In genomic region chr3:59374812-59375211, GRCh38 we compare ENCODE assay signal across 1 cellular context.
TF ChIP-seq lines count a peak whose summit lies in the region.

No MANE protein-coding gene starts in this region.

TF ChIP-seq in WTC11, 78 proteins besides CTCF, POLR2A, EP300 and RAD21 (continued from another document):
- TF ChIP-seq, protein P1, sequence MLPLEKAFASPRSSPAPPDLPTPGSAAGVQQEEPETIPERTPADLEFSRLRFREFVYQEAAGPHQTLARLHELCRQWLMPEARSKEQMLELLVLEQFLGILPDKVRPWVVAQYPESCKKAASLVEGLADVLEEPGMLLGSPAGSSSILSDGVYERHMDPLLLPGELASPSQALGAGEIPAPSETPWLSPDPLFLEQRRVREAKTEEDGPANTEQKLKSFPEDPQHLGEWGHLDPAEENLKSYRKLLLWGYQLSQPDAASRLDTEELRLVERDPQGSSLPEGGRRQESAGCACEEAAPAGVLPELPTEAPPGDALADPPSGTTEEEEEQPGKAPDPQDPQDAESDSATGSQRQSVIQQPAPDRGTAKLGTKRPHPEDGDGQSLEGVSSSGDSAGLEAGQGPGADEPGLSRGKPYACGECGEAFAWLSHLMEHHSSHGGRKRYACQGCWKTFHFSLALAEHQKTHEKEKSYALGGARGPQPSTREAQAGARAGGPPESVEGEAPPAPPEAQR (CRISPR knock-in tag; IDR thresholded peaks at IDR 0.05), result no peak
- TF ChIP-seq, protein P2, sequence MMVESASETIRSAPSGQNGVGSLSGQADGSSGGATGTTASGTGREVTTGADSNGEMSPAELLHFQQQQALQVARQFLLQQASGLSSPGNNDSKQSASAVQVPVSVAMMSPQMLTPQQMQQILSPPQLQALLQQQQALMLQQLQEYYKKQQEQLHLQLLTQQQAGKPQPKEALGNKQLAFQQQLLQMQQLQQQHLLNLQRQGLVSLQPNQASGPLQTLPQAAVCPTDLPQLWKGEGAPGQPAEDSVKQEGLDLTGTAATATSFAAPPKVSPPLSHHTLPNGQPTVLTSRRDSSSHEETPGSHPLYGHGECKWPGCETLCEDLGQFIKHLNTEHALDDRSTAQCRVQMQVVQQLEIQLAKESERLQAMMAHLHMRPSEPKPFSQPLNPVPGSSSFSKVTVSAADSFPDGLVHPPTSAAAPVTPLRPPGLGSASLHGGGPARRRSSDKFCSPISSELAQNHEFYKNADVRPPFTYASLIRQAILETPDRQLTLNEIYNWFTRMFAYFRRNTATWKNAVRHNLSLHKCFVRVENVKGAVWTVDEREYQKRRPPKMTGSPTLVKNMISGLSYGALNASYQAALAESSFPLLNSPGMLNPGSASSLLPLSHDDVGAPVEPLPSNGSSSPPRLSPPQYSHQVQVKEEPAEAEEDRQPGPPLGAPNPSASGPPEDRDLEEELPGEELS (CRISPR knock-in tag; IDR thresholded peaks at IDR 0.05), result no peak
- no peak for TF ChIP-seq FOXK1 (CRISPR knock-in tag; IDR thresholded peaks at IDR 0.05)
- TF ChIP-seq, protein P3, sequence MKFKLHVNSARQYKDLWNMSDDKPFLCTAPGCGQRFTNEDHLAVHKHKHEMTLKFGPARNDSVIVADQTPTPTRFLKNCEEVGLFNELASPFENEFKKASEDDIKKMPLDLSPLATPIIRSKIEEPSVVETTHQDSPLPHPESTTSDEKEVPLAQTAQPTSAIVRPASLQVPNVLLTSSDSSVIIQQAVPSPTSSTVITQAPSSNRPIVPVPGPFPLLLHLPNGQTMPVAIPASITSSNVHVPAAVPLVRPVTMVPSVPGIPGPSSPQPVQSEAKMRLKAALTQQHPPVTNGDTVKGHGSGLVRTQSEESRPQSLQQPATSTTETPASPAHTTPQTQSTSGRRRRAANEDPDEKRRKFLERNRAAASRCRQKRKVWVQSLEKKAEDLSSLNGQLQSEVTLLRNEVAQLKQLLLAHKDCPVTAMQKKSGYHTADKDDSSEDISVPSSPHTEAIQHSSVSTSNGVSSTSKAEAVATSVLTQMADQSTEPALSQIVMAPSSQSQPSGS (CRISPR knock-in tag; IDR thresholded peaks at IDR 0.05; ENCODE audit: borderline replicate concordance, low read depth), result no peak
- no peak for TF ChIP-seq ZNF232 (CRISPR knock-in tag; IDR thresholded peaks at IDR 0.05)
- no peak for TF ChIP-seq FOXJ3 (CRISPR knock-in tag; IDR thresholded peaks at IDR 0.05; ENCODE audit: borderline replicate concordance)
- no peak for TF ChIP-seq AFF4 (CRISPR knock-in tag; IDR thresholded peaks at IDR 0.05; ENCODE audit: borderline replicate concordance)
- TF ChIP-seq MXD4 (CRISPR knock-in tag; IDR thresholded peaks at IDR 0.05; ENCODE audit: borderline replicate concordance), result no peak
TF ChIP-seq in WTC11: peak in this region for 0.
